9 cellular contexts compared by ENCODE assay signal in genomic region chr10:78732381-78732780, GRCh38.
"Had no signal": no experiment of that assay in that cellular context is flagged by ENCODE, and none has a peak within 500 bp of the region (broad histone marks: within the 10 kb centered on the region; RNA-seq: fewer than 3 reads in every experiment).

No MANE protein-coding gene starts in this region.

- H2AFZ ChIP-seq: GM23248, GM23338 had no signal

- H3K36me3 ChIP-seq: HAP-1 had no signal

- H3K27ac ChIP-seq: GM23248 had no signal

- ATAC-seq: GM23338, HCT116 had no signal

- H3K4me3 ChIP-seq: GM23248, GM23338, HAP-1 had no signal

- DNase-seq: GM23248, GOT3, H7, H9, HCEC 1CT, HFFc6 had no signal

- H3K4me2 ChIP-seq: GM23338 had no signal

- H3K9ac ChIP-seq: GM23248 had no signal

- H3K9me3 ChIP-seq: HAP-1 had no signal

- H3K4me1 ChIP-seq: HAP-1 had no signal
